8 cellular contexts compared by ENCODE assay signal in genomic region chr20:63657260-63657936, GRCh38. TPM values are rescaled to one million over a fixed set of nuclear protein-coding genes. Genes with fewer than 3 reads are reported as not detected.
A peak's percentile ranks its signal among the peaks of the same experiment; 100 is the strongest.
DNase-seq lines count a peak whose midpoint lies in the region; ATAC-seq, FAIRE-seq and TF ChIP-seq lines count a peak whose summit lies in the region.

No MANE protein-coding gene starts in this region.

- peaks cover 9% of the 10 kb centered on the region for H3K36me3 Mint-ChIP-seq in activated T-helper 1 cell treated with anti-CD3 and anti-CD28 coated beads, Interleukin-12 subunit alpha, Interleukin-12 subunit beta, Interleukin-2, Interleukin-4 antibody, amounts not matched to agents 30 ng/mL and 10 ng/mL and 1 ng/mL, durations not matched to agents 14 hours and 24 hours and 36 hours (ENCODE audit: low read depth)

- POLR2A ChIA-PET in BJ (lab: Charles Lee), result no interaction called here
- POLR2A ChIA-PET in HEK293 (lab: Yijun Ruan, JAX), result interaction anchor here (1.1 to 1.7 kb wide), 8 partner anchors 9 to 50 kb away, joined by 3 to 15 read pairs (median 6); partner anchors contain the start of genes ARFRP1, GMEB2 and ZGPAT

- no peak for TF ChIP-seq CTCF in BJ (IDR thresholded peaks at IDR 0.05; ENCODE audit: insufficient read depth, low read depth, low read length)
- TF ChIP-seq CTCF in HEK293 (tag by site-specific recombination; IDR thresholded peaks at IDR 0.05), result no peak
- TF ChIP-seq CTCF in keratinocyte (optimal IDR thresholded peaks at IDR 0.05 in 1 of 3, IDR thresholded peaks at IDR 0.05 in 1 of 3, conservative IDR thresholded peaks at IDR 0.05 in 1 of 3; ENCODE audit: extremely low read depth in 1 of 3, insufficient read depth in 2 of 3, low read length in 3 of 3), result no peak
- no peak for TF ChIP-seq CTCF in testis (IDR thresholded peaks at IDR 0.05)

- no peaks in the 10 kb centered on the region for H3K9me1 ChIP-seq in keratinocyte (ENCODE audit: control insufficient read depth, extremely low read depth, insufficient read depth, low read length)

- H3K9me3 ChIP-seq in HEK293 (ENCODE audit: control insufficient read depth, insufficient read depth, low read depth, low read length) (no peaks in the 10 kb centered on the region), keratinocyte (ENCODE audit: control insufficient read depth, low read depth, low read length) (no peaks in the 10 kb centered on the region), testis (no peaks in the 10 kb centered on the region)

- H4K20me1 ChIP-seq in keratinocyte (ENCODE audit: control insufficient read depth, extremely low read depth, insufficient read depth, low read length), result no peaks in the 10 kb centered on the region

- peak overlapping the region; percentile 95 for H3K27ac Mint-ChIP-seq in activated T-helper 1 cell treated with anti-CD3 and anti-CD28 coated beads, Interleukin-12 subunit alpha, Interleukin-12 subunit beta, Interleukin-2, Interleukin-4 antibody, amounts not matched to agents 30 ng/mL and 10 ng/mL and 1 ng/mL, durations not matched to agents 14 hours and 24 hours and 36 hours

- H3K4me3 Mint-ChIP-seq in activated T-helper 1 cell treated with anti-CD3 and anti-CD28 coated beads, Interleukin-12 subunit alpha, Interleukin-12 subunit beta, Interleukin-2, Interleukin-4 antibody, amounts not matched to agents 30 ng/mL and 10 ng/mL and 1 ng/mL, durations not matched to agents 14 hours and 24 hours and 36 hours, result peak overlapping the region; percentile 94

- CTCF ChIA-PET in BJ (lab: Yijun Ruan, JAX), result interaction anchor here (1.0 to 1.5 kb wide), 3 partner anchors 9 to 119 kb away, joined by 3 to 6 read pairs (median 5); partner anchors contain the start of gene PTK6
- CTCF ChIA-PET in HEK293 (lab: Yijun Ruan, JAX), result no interaction called here

- H3K4me3 ChIP-seq in BJ (ENCODE audit: low read depth, low read length), result peak overlapping the region; percentile 85
- H3K4me3 ChIP-seq in HEK293 (ENCODE audit: low read depth, low read length), result peak overlapping the region; percentile 93
- H3K4me3 ChIP-seq in keratinocyte (ENCODE audit: control insufficient read depth in 2 of 3, extremely low read depth in 1 of 3, insufficient read depth in 2 of 3, low read depth in 1 of 3, low read length in 3 of 3), result peak overlapping the region; percentile 81 to 97 (median 94)
- H3K4me3 ChIP-seq in testis, result peak overlapping the region; percentile 69

- peak overlapping the region; percentile 80 for H3K4me2 ChIP-seq in keratinocyte (ENCODE audit: control insufficient read depth, extremely low read depth, insufficient read depth, low read depth, low read length)

- FAIRE-seq in keratinocyte (lab: Jason Lieb, UNC), result no peak

- no peak for TF ChIP-seq POLR2A in testis (IDR thresholded peaks at IDR 0.05)

- peak overlapping the region; percentile 87 for H2AFZ ChIP-seq in keratinocyte (ENCODE audit: control insufficient read depth, low read length)

- intact Hi-C loops in activated T-helper 1 cell treated with anti-CD3 and anti-CD28 coated beads, Interleukin-12 subunit alpha, Interleukin-12 subunit beta, Interleukin-2, Interleukin-4 antibody, amounts not matched to agents 30 ng/mL and 10 ng/mL and 1 ng/mL, durations not matched to agents 14 hours and 24 hours and 36 hours (cut with micrococcal nuclease), result loop anchor here (5.0 kb wide), 1 partner anchor 420 kb away; the partner anchor contains the start of gene RGS19
- intact Hi-C loops in testis (cut with DNase I; ENCODE audit: low total_unique reads), result no loop called here

- H3K4me1 Mint-ChIP-seq in activated T-helper 1 cell treated with anti-CD3 and anti-CD28 coated beads, Interleukin-12 subunit alpha, Interleukin-12 subunit beta, Interleukin-2, Interleukin-4 antibody, amounts not matched to agents 30 ng/mL and 10 ng/mL and 1 ng/mL, durations not matched to agents 14 hours and 24 hours and 36 hours (ENCODE audit: low read depth), result peaks cover 41% of the 10 kb centered on the region

- peaks cover 13% of the 10 kb centered on the region for H3K36me3 ChIP-seq in BJ (ENCODE audit: control insufficient read depth, insufficient read depth, low read length)
- peaks cover 0 to 22% of the 10 kb centered on the region in 2 experiments; a peak in 1 of 3 replicates for H3K36me3 ChIP-seq in HEK293 (ENCODE audit: control insufficient read depth in 2 of 2, insufficient read depth in 1 of 2, low read length in 2 of 2)
- peaks cover 6 to 10% of the 10 kb centered on the region in 2 experiments for H3K36me3 ChIP-seq in keratinocyte (ENCODE audit: control insufficient read depth in 2 of 2, extremely low read depth in 1 of 2, insufficient read depth in 2 of 2, low read length in 2 of 2)
- H3K36me3 ChIP-seq in testis (ENCODE audit: low read depth, missing control alignments), result no peaks in the 10 kb centered on the region

- H3K27me3 ChIP-seq in BJ (ENCODE audit: control insufficient read depth, insufficient read depth, low read length) (no peaks in the 10 kb centered on the region), keratinocyte (ENCODE audit: control insufficient read depth, extremely low read depth, insufficient read depth, low read length) (no peaks in the 10 kb centered on the region), testis (no peaks in the 10 kb centered on the region)

- peaks cover 24% of the 10 kb centered on the region for H3K79me2 ChIP-seq in keratinocyte (ENCODE audit: control insufficient read depth, insufficient read depth, low read length)

- dilution Hi-C loops in keratinocyte (cut with MboI; ENCODE audit: extremely low pct_ligation_motif_present, low sequenced_read_pairs), result no loop called here

- no peaks in the 10 kb centered on the region for H3K9me3 Mint-ChIP-seq in activated T-helper 1 cell treated with anti-CD3 and anti-CD28 coated beads, Interleukin-12 subunit alpha, Interleukin-12 subunit beta, Interleukin-2, Interleukin-4 antibody, amounts not matched to agents 30 ng/mL and 10 ng/mL and 1 ng/mL, durations not matched to agents 14 hours and 24 hours and 36 hours

- DNase-seq in BJ (ENCODE audit: low read depth), result no peak
- no peak for DNase-seq in activated T-helper 1 cell treated with anti-CD3 and anti-CD28 coated beads, Interleukin-12 subunit alpha, Interleukin-12 subunit beta, Interleukin-2, Interleukin-4 antibody, amounts not matched to agents 30 ng/mL and 10 ng/mL and 1 ng/mL, durations not matched to agents 14 hours and 24 hours and 36 hours (ENCODE audit: low spot score)
- no peak for DNase-seq in keratinocyte (ENCODE audit: low read depth, low spot score)
- peak; percentile 42 for DNase-seq in testis
- no peak for DNase-seq in NCI-H2107 (lab: John Stamatoyannopoulos, UW)
- DNase-seq in NCI-H2029 (lab: John Stamatoyannopoulos, UW), result no peak

- ATAC-seq in HG02884 (IDR thresholded peaks at IDR 0.05; ENCODE audit: unreplicated experiment), result no peak

- H3K27ac ChIP-seq in HEK293 (ENCODE audit: extremely low read depth, low read depth, low read length), result peak overlapping the region; percentile 81
- H3K27ac ChIP-seq in keratinocyte (ENCODE audit: control insufficient read depth, insufficient read depth, low read length), result peak overlapping the region; percentile 55
- H3K27ac ChIP-seq in testis, result peak overlapping the region; percentile 82 to 84

- H3K4me1 ChIP-seq in HEK293 (ENCODE audit: control insufficient read depth, insufficient read depth, low read length) (no peaks in the 10 kb centered on the region), keratinocyte (ENCODE audit: control insufficient read depth, extremely low read depth, insufficient read depth, low read length) (peaks cover 14% of the 10 kb centered on the region), testis (peaks cover 23% of the 10 kb centered on the region)

- H3K27me3 Mint-ChIP-seq in activated T-helper 1 cell treated with anti-CD3 and anti-CD28 coated beads, Interleukin-12 subunit alpha, Interleukin-12 subunit beta, Interleukin-2, Interleukin-4 antibody, amounts not matched to agents 30 ng/mL and 10 ng/mL and 1 ng/mL, durations not matched to agents 14 hours and 24 hours and 36 hours (ENCODE audit: insufficient read depth), result peaks cover 7% of the 10 kb centered on the region

- peak overlapping the region; percentile 83 for H3K9ac ChIP-seq in keratinocyte (ENCODE audit: control insufficient read depth, extremely low read depth, insufficient read depth, low read length)

- WGBS in testis, 2 donors, result 16% methylated on average over 3 to 31 of the region's 31 CpGs

RNA-seq across cellular contexts. Expression of gene RTEL1, which starts 0.7 kb away (rescaled TPM):
- polyA plus RNA-seq in BJ (2011; rRNA removed) (13.6 and 18.3 TPM in 2 replicates), keratinocyte (7.7 to 12.4 TPM (median 11.2 TPM) in 3 replicates), testis (ENCODE audit: insufficient read depth, low read depth, low replicate concordance) (34.2 TPM)
- polyA minus RNA-seq in BJ (2011; rRNA and poly(A)+ RNA removed), result 18.6 and 27.2 TPM in 2 replicates
- 54.4 and 55.5 TPM in 2 replicates for total RNA-seq in activated T-helper 1 cell treated with anti-CD3 and anti-CD28 coated beads, Interleukin-12 subunit alpha, Interleukin-12 subunit beta, Interleukin-2, Interleukin-4 antibody, amounts not matched to agents 30 ng/mL and 10 ng/mL and 1 ng/mL, durations not matched to agents 14 hours and 24 hours and 36 hours
- polyA plus RNA-seq in keratinocyte (2011; ENCODE audit: low read depth), result 7.8 TPM
- 4.5 and 4.8 TPM in 2 replicates for polyA plus RNA-seq in keratinocyte (2011; cell fraction: cytosol; rRNA removed)
- 31.9 and 39.3 TPM in 2 replicates for polyA plus RNA-seq in keratinocyte (2011; cell fraction: nucleus; rRNA removed)
- 3.2 and 9.4 TPM in 2 replicates for polyA plus RNA-seq in keratinocyte (2012; ENCODE audit: low replicate concordance)
- 22.4 to 33.4 TPM (median 26.1 TPM) in 3 replicates for polyA minus RNA-seq in keratinocyte
- 11.3 TPM for polyA minus RNA-seq in keratinocyte (2011; cell fraction: cytosol; rRNA and poly(A)+ RNA removed)
- 13.1 and 25.1 TPM in 2 replicates for polyA minus RNA-seq in keratinocyte (2011; cell fraction: nucleus; rRNA and poly(A)+ RNA removed)
- total RNA-seq in testis, result 10 to 100 TPM; 56.8 to 84.6 TPM

RNA-seq across cellular contexts. Expression of gene STMN3, which starts 4.2 kb away (rescaled TPM):
- polyA plus RNA-seq in BJ (2011; rRNA removed) (9.7 and 12.7 TPM in 2 replicates), keratinocyte (9.2 to 12.0 TPM (median 10.5 TPM) in 3 replicates), testis (ENCODE audit: insufficient read depth, low read depth, low replicate concordance) (15.1 TPM)
- 4.4 and 4.8 TPM in 2 replicates for polyA minus RNA-seq in BJ (2011; rRNA and poly(A)+ RNA removed)
- total RNA-seq in activated T-helper 1 cell treated with anti-CD3 and anti-CD28 coated beads, Interleukin-12 subunit alpha, Interleukin-12 subunit beta, Interleukin-2, Interleukin-4 antibody, amounts not matched to agents 30 ng/mL and 10 ng/mL and 1 ng/mL, durations not matched to agents 14 hours and 24 hours and 36 hours, result 5.3 and 5.5 TPM in 2 replicates
- polyA plus RNA-seq in keratinocyte (2011; ENCODE audit: low read depth), result 0.35 TPM
- 5.8 and 11.3 TPM in 2 replicates for polyA plus RNA-seq in keratinocyte (2011; cell fraction: cytosol; rRNA removed)
- polyA plus RNA-seq in keratinocyte (2011; cell fraction: nucleus; rRNA removed), result 7.9 and 12.0 TPM in 2 replicates
- polyA plus RNA-seq in keratinocyte (2012; ENCODE audit: low replicate concordance), result 0.55 and 14.8 TPM in 2 replicates
- polyA minus RNA-seq in keratinocyte, result 2.8 to 26.3 TPM (median 5.7 TPM) in 3 replicates
- polyA minus RNA-seq in keratinocyte (2011; cell fraction: cytosol; rRNA and poly(A)+ RNA removed), result 13.0 TPM
- polyA minus RNA-seq in keratinocyte (2011; cell fraction: nucleus; rRNA and poly(A)+ RNA removed), result 2.6 and 3.1 TPM in 2 replicates
- total RNA-seq in testis, result 10 to 100 TPM in 1 of 2 donors, 1 to 10 TPM in 1; 8.4 to 16.5 TPM

RNA-seq across cellular contexts. Expression of gene GMEB2, which starts 30.5 kb away (rescaled TPM):
- polyA plus RNA-seq in BJ (2011; rRNA removed), result 5.2 and 7.4 TPM in 2 replicates
- polyA minus RNA-seq in BJ (2011; rRNA and poly(A)+ RNA removed), result 4.4 and 5.2 TPM in 2 replicates
- total RNA-seq in activated T-helper 1 cell treated with anti-CD3 and anti-CD28 coated beads, Interleukin-12 subunit alpha, Interleukin-12 subunit beta, Interleukin-2, Interleukin-4 antibody, amounts not matched to agents 30 ng/mL and 10 ng/mL and 1 ng/mL, durations not matched to agents 14 hours and 24 hours and 36 hours, result 13.4 and 13.7 TPM in 2 replicates
- polyA plus RNA-seq in keratinocyte, result 5.1 to 8.4 TPM (median 6.2 TPM) in 3 replicates
- polyA plus RNA-seq in keratinocyte (2011; ENCODE audit: low read depth), result 2.4 TPM
- 4.2 and 6.8 TPM in 2 replicates for polyA plus RNA-seq in keratinocyte (2011; cell fraction: cytosol; rRNA removed)
- 10.4 and 12.1 TPM in 2 replicates for polyA plus RNA-seq in keratinocyte (2011; cell fraction: nucleus; rRNA removed)
- polyA plus RNA-seq in keratinocyte (2012; ENCODE audit: low replicate concordance), result 6.4 and 8.3 TPM in 2 replicates
- 5.2 to 9.4 TPM (median 6.0 TPM) in 3 replicates for polyA minus RNA-seq in keratinocyte
- polyA minus RNA-seq in keratinocyte (2011; cell fraction: cytosol; rRNA and poly(A)+ RNA removed), result 7.1 TPM
- 8.5 and 9.2 TPM in 2 replicates for polyA minus RNA-seq in keratinocyte (2011; cell fraction: nucleus; rRNA and poly(A)+ RNA removed)
- total RNA-seq in testis, result 10 to 100 TPM; 31.0 to 33.1 TPM
- polyA plus RNA-seq in testis (ENCODE audit: insufficient read depth, low read depth, low replicate concordance), result 20.3 TPM

RNA-seq across cellular contexts. Expression of gene TNFRSF6B, which starts 39.1 kb away (rescaled TPM):
- 2.1 and 3.2 TPM in 2 replicates for polyA plus RNA-seq in BJ (2011; rRNA removed)
- 0.46 TPM in 1 of 2 replicates, not detected in the other for polyA minus RNA-seq in BJ (2011; rRNA and poly(A)+ RNA removed)
- total RNA-seq in activated T-helper 1 cell treated with anti-CD3 and anti-CD28 coated beads, Interleukin-12 subunit alpha, Interleukin-12 subunit beta, Interleukin-2, Interleukin-4 antibody, amounts not matched to agents 30 ng/mL and 10 ng/mL and 1 ng/mL, durations not matched to agents 14 hours and 24 hours and 36 hours, result not detected in 2 replicates
- 51.9 to 151 TPM (median 58.1 TPM) in 3 replicates for polyA plus RNA-seq in keratinocyte
- polyA plus RNA-seq in keratinocyte (2011; ENCODE audit: low read depth), result not detected
- 22.8 and 142 TPM in 2 replicates for polyA plus RNA-seq in keratinocyte (2011; cell fraction: cytosol; rRNA removed)
- 36.9 and 60.1 TPM in 2 replicates for polyA plus RNA-seq in keratinocyte (2011; cell fraction: nucleus; rRNA removed)
- 0.62 and 194 TPM in 2 replicates for polyA plus RNA-seq in keratinocyte (2012; ENCODE audit: low replicate concordance)
- polyA minus RNA-seq in keratinocyte, result 16.6 to 69.8 TPM (median 21.5 TPM) in 3 replicates
- polyA minus RNA-seq in keratinocyte (2011; cell fraction: cytosol; rRNA and poly(A)+ RNA removed), result 176 TPM
- polyA minus RNA-seq in keratinocyte (2011; cell fraction: nucleus; rRNA and poly(A)+ RNA removed), result 25.7 and 29.0 TPM in 2 replicates
- total RNA-seq in testis, result 10 to 100 TPM; 26.2 to 30.5 TPM
- polyA plus RNA-seq in testis (ENCODE audit: insufficient read depth, low read depth, low replicate concordance), result 3.0 TPM

RNA-seq across cellular contexts. Expression of gene ARFRP1, which starts 50.4 kb away (rescaled TPM):
- polyA plus RNA-seq in BJ (2011; rRNA removed) (29.3 and 41.9 TPM in 2 replicates), keratinocyte (29.7 to 37.4 TPM (median 30.4 TPM) in 3 replicates), testis (ENCODE audit: insufficient read depth, low read depth, low replicate concordance) (37.8 TPM)
- 14.8 and 16.4 TPM in 2 replicates for polyA minus RNA-seq in BJ (2011; rRNA and poly(A)+ RNA removed)
- 71.8 and 73.5 TPM in 2 replicates for total RNA-seq in activated T-helper 1 cell treated with anti-CD3 and anti-CD28 coated beads, Interleukin-12 subunit alpha, Interleukin-12 subunit beta, Interleukin-2, Interleukin-4 antibody, amounts not matched to agents 30 ng/mL and 10 ng/mL and 1 ng/mL, durations not matched to agents 14 hours and 24 hours and 36 hours
- polyA plus RNA-seq in keratinocyte (2011; ENCODE audit: low read depth), result 20.9 TPM
- polyA plus RNA-seq in keratinocyte (2011; cell fraction: cytosol; rRNA removed), result 15.8 and 25.3 TPM in 2 replicates
- polyA plus RNA-seq in keratinocyte (2011; cell fraction: nucleus; rRNA removed), result 46.0 and 47.3 TPM in 2 replicates
- polyA plus RNA-seq in keratinocyte (2012; ENCODE audit: low replicate concordance), result 18.3 and 33.6 TPM in 2 replicates
- polyA minus RNA-seq in keratinocyte, result 12.5 to 46.9 TPM (median 15.5 TPM) in 3 replicates
- polyA minus RNA-seq in keratinocyte (2011; cell fraction: cytosol; rRNA and poly(A)+ RNA removed), result 21.1 TPM
- polyA minus RNA-seq in keratinocyte (2011; cell fraction: nucleus; rRNA and poly(A)+ RNA removed), result 14.7 and 14.8 TPM in 2 replicates
- total RNA-seq in testis, result 10 to 100 TPM; 55.4 to 55.6 TPM
